ENCODE assay signal across 14 cellular contexts in genomic region chr7:45446195-45446944, GRCh38.
DNase-seq lines count a peak whose midpoint lies in the region; ATAC-seq and TF ChIP-seq lines count a peak whose summit lies in the region.
"Had no signal": no experiment of that assay in that cellular context is flagged by ENCODE, and none has a peak within 500 bp of the region (broad histone marks: within the 10 kb centered on the region; RNA-seq: fewer than 3 reads in every experiment).

No MANE protein-coding gene starts in this region.

- in situ Hi-C loops in SK-MEL-5 (cut with HindIII; ENCODE audit: low pct_unique_long_range_greater_than_20kb, low sequenced_read_pairs) = no loop called here
- in situ Hi-C loops in GM13976 (cut with MboI; ENCODE audit: low sequenced_read_pairs, unreplicated experiment) = no loop called here

- TF ChIP-seq CTCF in GM12864 (IDR thresholded peaks at IDR 0.05; ENCODE audit: low read depth, low read length, missing control alignments) (no peak), GM13976 (IDR thresholded peaks at IDR 0.05; ENCODE audit: borderline replicate concordance, control extremely low read depth, extremely low read depth, insufficient read depth, missing control alignments) (no peak), upper lobe of right lung (IDR thresholded peaks at IDR 0.05) (no peak)

- no peaks in the 10 kb centered on the region for H3K4me1 ChIP-seq in upper lobe of right lung

- ATAC-seq in GM21360 (IDR thresholded peaks at IDR 0.05; ENCODE audit: unreplicated experiment) (peak; percentile 68), HG03095 (IDR thresholded peaks at IDR 0.05; ENCODE audit: unreplicated experiment) (peak; percentile 87), upper lobe of right lung (no peak)
- ATAC-seq in activated CD4-positive, CD25-positive, alpha-beta regulatory T cell treated with anti-CD3 and anti-CD28 coated beads, Interleukin-2, amount 50 U/mL, for 24 hours = no peak
- ATAC-seq: sciatic nerve had no signal

- H3K9me3 ChIP-seq in upper lobe of right lung = no peaks in the 10 kb centered on the region

- H3K27ac ChIP-seq in upper lobe of right lung = no peak overlapping the region
- H3K27ac ChIP-seq: WERI-Rb-1 had no signal

- intact Hi-C loops in upper lobe of right lung (cut with DNase I) = no loop called here

- H3K36me3 ChIP-seq in upper lobe of right lung = no peaks in the 10 kb centered on the region
- H3K36me3 ChIP-seq: WERI-Rb-1 had no signal

- H3K4me3 ChIP-seq in GM12864 (ENCODE audit: low read depth, low read length) = no peak overlapping the region
- no peak overlapping the region for H3K4me3 ChIP-seq in upper lobe of right lung

- DNase-seq in GM12864 (ENCODE audit: low read depth) (peak; percentile 53), SK-MEL-5 (ENCODE audit: low read depth, low spot score) (peak; percentile 33), GM13976 (ENCODE audit: low spot score) (no peak), upper lobe of right lung (no peak), mesenteric fat pad (ENCODE audit: low spot score) (no peak)
- DNase-seq: activated T-cell treated with anti-CD3 and anti-CD28 coated beads, Interleukin-2, amount 50 U/mL, for 24 hours; AML-193; endodermal cell; Right ventricle myocardium superior; WERI-Rb-1 had no signal

- H3K27me3 ChIP-seq in upper lobe of right lung = no peaks in the 10 kb centered on the region

Comparison
In these comparisons a context has a peak if more than half of its experiments do, and no peak if none do; other contexts are left out.
1. DNase-seq: peak in GM12864 (single experiment) and SK-MEL-5 (single experiment); none in GM13976 (single experiment), upper lobe of right lung (single experiment) and mesenteric fat pad (single experiment).
2. ATAC-seq: peak in GM21360 (single experiment) and HG03095 (single experiment); none in activated CD4-positive, CD25-positive, alpha-beta regulatory T cell treated with anti-CD3 and anti-CD28 coated beads, Interleukin-2, amount 50 U/mL, for 24 hours (0 of 2) and upper lobe of right lung (single experiment).